ENCODE assay signal across 29 cellular contexts in genomic region chr20:18359854-18360253, GRCh38.
"Had no signal": no experiment of that assay in that cellular context is flagged by ENCODE, and none has a peak within 500 bp of the region (broad histone marks: within the 10 kb centered on the region; RNA-seq: fewer than 3 reads in every experiment).

No MANE protein-coding gene starts in this region.

- ATAC-seq: activated CD4-positive, alpha-beta T cell treated with anti-CD3 and anti-CD28 coated beads for 36 hours; activated CD8-positive, alpha-beta T cell treated with anti-CD3 and anti-CD28 coated beads, Interleukin-2, amount 10 ng/mL, durations not matched to agents 7 days and 5 days; activated naive CD4-positive, alpha-beta T cell treated with anti-CD3 and anti-CD28 coated beads, Interleukin-2, amount 50 U/mL, for 72 hours; activated T-cell treated with anti-CD3 and anti-CD28 coated beads, Interleukin-2, amount 50 U/mL, for 72 hours; effector memory CD8-positive, alpha-beta T cell had no signal

- H3K4me3 Mint-ChIP-seq: activated CD4-positive, alpha-beta memory T cell treated with anti-CD3 and anti-CD28 coated beads for 36 hours; activated CD4-positive, alpha-beta T cell treated with anti-CD3 and anti-CD28 coated beads for 36 hours; activated CD4-positive, alpha-beta T cell treated with anti-CD3 and anti-CD28 coated beads, Interleukin-2, amount 10 ng/mL, durations not matched to agents 24 days and 14 days; activated CD8-positive, alpha-beta T cell treated with anti-CD3 and anti-CD28 coated beads, Interleukin-2, amount 10 ng/mL, durations not matched to agents 7 days and 5 days; activated naive CD4-positive, alpha-beta T cell treated with anti-CD3 and anti-CD28 coated beads, Interleukin-2, amount 10 ng/mL, durations not matched to agents 7 days and 5 days; activated naive CD8-positive, alpha-beta T cell treated with anti-CD3 and anti-CD28 coated beads, Interleukin-2, amount 10 ng/mL, durations not matched to agents 7 days and 5 days; activated T-cell treated with anti-CD3 and anti-CD28 coated beads, Interleukin-2, amount 50 U/mL, for 24 hours; activated T-cell treated with anti-CD3 and anti-CD28 coated beads, Interleukin-2, amount 50 U/mL, for 72 hours; central memory CD8-positive, alpha-beta T cell; dendritic cell treated with granulocyte-macrophage colony-stimulating factor and Interleukin-4, amounts not matched to agents 40 ng/mL and 50 ng/mL, for 4 days; effector memory CD8-positive, alpha-beta T cell had no signal

- H3K36me3 Mint-ChIP-seq: activated CD4-positive, alpha-beta memory T cell treated with anti-CD3 and anti-CD28 coated beads for 36 hours; activated naive CD4-positive, alpha-beta T cell treated with anti-CD3 and anti-CD28 coated beads, Interleukin-2, amount 10 ng/mL, durations not matched to agents 7 days and 5 days; activated naive CD4-positive, alpha-beta T cell treated with anti-CD3 and anti-CD28 coated beads, Interleukin-2, amount 50 U/mL, for 72 hours; activated naive CD8-positive, alpha-beta T cell treated with anti-CD3 and anti-CD28 coated beads, Interleukin-2, amount 10 ng/mL, durations not matched to agents 7 days and 5 days had no signal

- FAIRE-seq: endometrium, endothelial cell of umbilical vein, frontal cortex had no signal

- H3K4me1 Mint-ChIP-seq: activated CD4-positive, alpha-beta T cell treated with anti-CD3 and anti-CD28 coated beads for 36 hours; activated CD4-positive, alpha-beta T cell treated with anti-CD3 and anti-CD28 coated beads, Interleukin-2, amount 10 ng/mL, durations not matched to agents 24 days and 14 days; activated naive CD4-positive, alpha-beta T cell treated with anti-CD3 and anti-CD28 coated beads, Interleukin-2, amount 10 ng/mL, durations not matched to agents 7 days and 5 days; central memory CD8-positive, alpha-beta T cell had no signal

- H3K36me3 ChIP-seq: ascending aorta, brain microvascular endothelial cell had no signal

- H3K9me3 Mint-ChIP-seq: activated CD4-positive, alpha-beta T cell treated with anti-CD3 and anti-CD28 coated beads, Interleukin-2, amount 10 ng/mL, durations not matched to agents 24 days and 14 days; activated naive CD4-positive, alpha-beta T cell treated with anti-CD3 and anti-CD28 coated beads, Interleukin-2, amount 10 ng/mL, durations not matched to agents 7 days and 5 days; activated T-cell treated with anti-CD3 and anti-CD28 coated beads, Interleukin-2, amount 50 U/mL, for 24 hours; central memory CD8-positive, alpha-beta T cell; effector memory CD8-positive, alpha-beta T cell had no signal

- H3K27ac ChIP-seq: ascending aorta, brain microvascular endothelial cell, coronary artery, dorsolateral prefrontal cortex, epithelial cell of prostate had no signal

- H3K27me3 ChIP-seq: ascending aorta, brain microvascular endothelial cell, dorsolateral prefrontal cortex had no signal

- H3K4me3 ChIP-seq: ascending aorta, coronary artery, dorsolateral prefrontal cortex had no signal

- H3K27me3 Mint-ChIP-seq: dendritic cell treated with granulocyte-macrophage colony-stimulating factor and Interleukin-4, amounts not matched to agents 40 ng/mL and 50 ng/mL, for 4 days had no signal

- DNase-seq: activated CD4-positive, alpha-beta memory T cell treated with anti-CD3 and anti-CD28 coated beads for 36 hours; activated CD4-positive, alpha-beta T cell treated with anti-CD3 and anti-CD28 coated beads for 36 hours; activated CD4-positive, alpha-beta T cell treated with anti-CD3 and anti-CD28 coated beads, Interleukin-2, amount 10 ng/mL, durations not matched to agents 24 days and 14 days; activated CD4-positive, CD25-positive, alpha-beta regulatory T cell; activated CD4-positive, CD25-positive, alpha-beta regulatory T cell treated with anti-CD3 and anti-CD28 coated beads, Interleukin-2, amount 50 U/mL, for 72 hours; activated CD8-positive, alpha-beta memory T cell treated with anti-CD3 and anti-CD28 coated beads, Interleukin-2, amount 50 U/mL, for 48 hours; activated CD8-positive, alpha-beta T cell treated with anti-CD3 and anti-CD28 coated beads, Interleukin-2, amount 10 ng/mL, durations not matched to agents 7 days and 5 days; activated gamma-delta T cell; activated naive CD4-positive, alpha-beta T cell; activated naive CD4-positive, alpha-beta T cell treated with anti-CD3 and anti-CD28 coated beads, Interleukin-2, amount 10 ng/mL, durations not matched to agents 7 days and 5 days; activated naive CD8-positive, alpha-beta T cell treated with anti-CD3 and anti-CD28 coated beads, Interleukin-2, amount 10 ng/mL, durations not matched to agents 7 days and 5 days; activated T-cell treated with anti-CD3 and anti-CD28 coated beads for 4 hours; activated T-cell treated with anti-CD3 and anti-CD28 coated beads, Interleukin-2, amount 50 U/mL, for 24 hours; activated T-cell treated with anti-CD3 and anti-CD28 coated beads, Interleukin-2, amount 50 U/mL, for 72 hours; brain microvascular endothelial cell; dorsolateral prefrontal cortex; effector memory CD8-positive, alpha-beta T cell; foreskin fibroblast; head of caudate nucleus; T-helper 2 cell had no signal

- H3K4me1 ChIP-seq: ascending aorta had no signal

- H3K9me3 ChIP-seq: ascending aorta had no signal

- H3K27ac Mint-ChIP-seq: activated CD4-positive, alpha-beta memory T cell treated with anti-CD3 and anti-CD28 coated beads for 36 hours; activated CD4-positive, alpha-beta T cell treated with anti-CD3 and anti-CD28 coated beads for 36 hours; activated CD4-positive, alpha-beta T cell treated with anti-CD3 and anti-CD28 coated beads, Interleukin-2, amount 10 ng/mL, durations not matched to agents 24 days and 14 days; activated CD8-positive, alpha-beta T cell treated with anti-CD3 and anti-CD28 coated beads, Interleukin-2, amount 10 ng/mL, durations not matched to agents 7 days and 5 days; activated naive CD4-positive, alpha-beta T cell treated with anti-CD3 and anti-CD28 coated beads, Interleukin-2, amount 10 ng/mL, durations not matched to agents 7 days and 5 days; activated naive CD8-positive, alpha-beta T cell treated with anti-CD3 and anti-CD28 coated beads, Interleukin-2, amount 10 ng/mL, durations not matched to agents 7 days and 5 days; activated T-cell treated with anti-CD3 and anti-CD28 coated beads, Interleukin-2, amount 50 U/mL, for 24 hours; activated T-cell treated with anti-CD3 and anti-CD28 coated beads, Interleukin-2, amount 50 U/mL, for 72 hours; dendritic cell treated with granulocyte-macrophage colony-stimulating factor and Interleukin-4, amounts not matched to agents 40 ng/mL and 50 ng/mL, for 4 days; effector memory CD8-positive, alpha-beta T cell had no signal
